Comparison of ENCODE assay signal across 1 cellular context in genomic region chr15:74432968-74433591, GRCh38.
A peak's percentile ranks its signal among the peaks of the same experiment; 100 is the strongest.
TF ChIP-seq lines count a peak whose summit lies in the region.

No MANE protein-coding gene starts in this region.

TF ChIP-seq in K562, 482 proteins besides CTCF, POLR2A, EP300 and RAD21 (continued from another document):
- TF ChIP-seq ZBTB40 (IDR thresholded peaks at IDR 0.05) (peak; percentile 14; the same call in 1 of the 2 replicates), ZBTB40 (CRISPR knock-in tag; IDR thresholded peaks at IDR 0.05) (no peak), E2F6 (IDR thresholded peaks at IDR 0.05; ENCODE audit: borderline replicate concordance in 1 of 2, extremely low read depth in 1 of 2, insufficient read depth in 1 of 2, insufficient read length in 1 of 2, low read depth in 1 of 2, low read length in 1 of 2, poor library complexity in 1 of 2, severe bottlenecking in 1 of 2) (peak in 1 of 2 experiments; percentile 10), FOXP1 (CRISPR knock-in tag; IDR thresholded peaks at IDR 0.05) (0 out of 2 replicates have a peak, but pooled peaks have one; percentile 22), ARID3B (CRISPR knock-in tag; IDR thresholded peaks at IDR 0.05; ENCODE audit: borderline replicate concordance) (peak; percentile 63; the same call in 1 of the 2 replicates), EGR1 (conservative IDR thresholded peaks at IDR 0.05) (no peak), LCOR (CRISPR knock-in tag; IDR thresholded peaks at IDR 0.05) (no peak), MXI1 (IDR thresholded peaks at IDR 0.05; ENCODE audit: low read depth, low read length) (0 out of 2 replicates have a peak, but pooled peaks have one; percentile 14), PHTF2 (CRISPR knock-in tag; IDR thresholded peaks at IDR 0.05) (no peak), RFX1 (IDR thresholded peaks at IDR 0.05) (no peak), ETS1 (conservative IDR thresholded peaks at IDR 0.05; ENCODE audit: control insufficient read depth, low read depth, low read length) (no peak), ZNF589 (CRISPR knock-in tag; IDR thresholded peaks at IDR 0.05; ENCODE audit: low read depth) (peak; percentile 6; the same call in 1 of the 2 replicates), TEAD1 (CRISPR knock-in tag; IDR thresholded peaks at IDR 0.05) (0 out of 4 replicates have a peak, but pooled peaks of 1 of the 2 experiments have one; percentile 43), ZBTB7A (IDR thresholded peaks at IDR 0.05; ENCODE audit: borderline replicate concordance, control insufficient read depth, low read depth, low read length) (peak; percentile 54; the same call in 1 of the 2 replicates), GTF2E2 (tag; IDR thresholded peaks at IDR 0.05) (no peak), MNT (conservative IDR thresholded peaks at IDR 0.05) (peak in 1 of 2 experiments; percentile 64; a peak in 1 of 4 replicates), HDAC1 (IDR thresholded peaks at IDR 0.05) (0 out of 4 replicates have a peak, but pooled peaks of 1 of the 2 experiments have one; percentile 74), FOXA3 (CRISPR knock-in tag; conservative IDR thresholded peaks at IDR 0.05 in 1 of 2, IDR thresholded peaks at IDR 0.05 in 1 of 2) (peak in 1 of 2 experiments; percentile 41; a peak in 1 of 4 replicates)
